ENCODE assay signal across 8 cellular contexts in genomic region chr10:56622335-56622973, GRCh38.
DNase-seq lines count a peak whose midpoint lies in the region; ATAC-seq and FAIRE-seq lines count a peak whose summit lies in the region.

No MANE protein-coding gene starts in this region.

- H3K4me1 ChIP-seq in CD4-positive, alpha-beta memory T cell (ENCODE audit: insufficient read depth, low read length): no peaks in the 10 kb centered on the region

- H3K9me3 Mint-ChIP-seq in CD4-positive, alpha-beta memory T cell: peaks cover 0 to 10% (median 5%) of the 10 kb centered on the region in 8 donors
- peaks cover 2 to 17% (median 5%) of the 10 kb centered on the region in 3 donors for H3K9me3 Mint-ChIP-seq in T-cell

- POLR2A ChIA-PET in CD4-positive, alpha-beta memory T cell (lab: Charles Lee; ENCODE audit: partially characterized antibody): no interaction called here
- POLR2A ChIA-PET in T-cell (lab: Charles Lee): no interaction called here

- H3K4me3 ChIP-seq in CD4-positive, alpha-beta memory T cell (ENCODE audit: low read length in 2 of 2): no peak overlapping the region

- FAIRE-seq in frontal cortex (lab: Jason Lieb, UNC): no peak

- no peaks in the 10 kb centered on the region for H3K9me3 ChIP-seq in CD4-positive, alpha-beta memory T cell (ENCODE audit: control insufficient read depth in 1 of 2, low read length in 2 of 2)

- CTCF ChIA-PET in CD4-positive, alpha-beta memory T cell (lab: Charles Lee; ENCODE audit: partially characterized antibody): no interaction called here
- CTCF ChIA-PET in T-cell (lab: Charles Lee): no interaction called here

- H3K27ac ChIP-seq in CD4-positive, alpha-beta memory T cell (ENCODE audit: low read depth, low read length): no peak overlapping the region

- peaks cover 0 to 3% (median 0%) of the 10 kb centered on the region in 4 donors for H3K4me1 Mint-ChIP-seq in CD4-positive, alpha-beta memory T cell
- peaks cover 0 to 7% (median 0%) of the 10 kb centered on the region in 3 donors for H3K4me1 Mint-ChIP-seq in T-cell

- intact Hi-C loops in CD4-positive, alpha-beta memory T cell (cut with micrococcal nuclease): no loop called here

- H3K27ac Mint-ChIP-seq in CD4-positive, alpha-beta memory T cell: no peak overlapping the region
- peak overlapping the region; percentile 33 to 41 for H3K27ac Mint-ChIP-seq in T-cell

- H3K27me3 ChIP-seq in CD4-positive, alpha-beta memory T cell (ENCODE audit: insufficient read depth, low read length): no peaks in the 10 kb centered on the region

- H3K27me3 Mint-ChIP-seq in CD4-positive, alpha-beta memory T cell: no peaks in the 10 kb centered on the region
- H3K27me3 Mint-ChIP-seq in T-cell: no peaks in the 10 kb centered on the region

- H3K4me3 Mint-ChIP-seq in CD4-positive, alpha-beta memory T cell: peak overlapping the region in 6 of 8 donors; percentile 19 to 74 (median 51)
- peak overlapping the region; percentile 29 to 37 (median 35) for H3K4me3 Mint-ChIP-seq in T-cell

- H3K36me3 Mint-ChIP-seq in CD4-positive, alpha-beta memory T cell: no peaks in the 10 kb centered on the region
- no peaks in the 10 kb centered on the region for H3K36me3 Mint-ChIP-seq in T-cell

- peak; percentile 60 for ATAC-seq in GM19324 (IDR thresholded peaks at IDR 0.05; ENCODE audit: low FRiP score, unreplicated experiment)
- peak; percentile 76 for ATAC-seq in HG03175 (IDR thresholded peaks at IDR 0.05; ENCODE audit: unreplicated experiment)
- ATAC-seq in T-cell (replicated peaks in 1 of 4): no peak

- DNase-seq in CD4-positive, alpha-beta memory T cell: no peak
- DNase-seq in T-cell (no peak), islet precursor cell (no peak), NCI-H524 treated with DMSO at 0.1 percent for 48 hours (lab: John Stamatoyannopoulos, UW) (no peak), hypothalamus (lab: John Stamatoyannopoulos, UW) (no peak), frontal cortex (ENCODE audit: low spot score in 2 of 2) (no peak)

- no peaks in the 10 kb centered on the region for H3K36me3 ChIP-seq in CD4-positive, alpha-beta memory T cell (ENCODE audit: insufficient read depth, low read length)

Comparison
In these comparisons a context has a peak if more than half of its experiments do, and no peak if none do; other contexts are left out.
1. H3K27ac Mint-ChIP-seq: peak in T-cell (2 of 2); none in CD4-positive, alpha-beta memory T cell (0 of 7).
2. ATAC-seq: peak in GM19324 (single experiment) and HG03175 (single experiment); none in T-cell (0 of 4).